Comparison of ENCODE assay signal across 1 cellular context in genomic region chr16:77213542-77214108, GRCh38.
TF ChIP-seq lines count a peak whose summit lies in the region.

No MANE protein-coding gene starts in this region.

TF ChIP-seq in H1, 55 proteins besides CTCF, POLR2A, EP300 and RAD21 (continued from another document):
- TF ChIP-seq CHD7 (IDR thresholded peaks at IDR 0.05; ENCODE audit: insufficient replicate concordance, low read length): no peak
- TF ChIP-seq SIRT6 (IDR thresholded peaks at IDR 0.05; ENCODE audit: low read length): no peak
- TF ChIP-seq POLR2AphosphoS5 (IDR thresholded peaks at IDR 0.05; ENCODE audit: low read depth, low read length): no peak
- TF ChIP-seq POU5F1 (IDR thresholded peaks at IDR 0.05; ENCODE audit: low read depth, low read length): no peak
- no peak for TF ChIP-seq HDAC6 (IDR thresholded peaks at IDR 0.05; ENCODE audit: low read depth, low read length)
- TF ChIP-seq SAP30 (IDR thresholded peaks at IDR 0.05; ENCODE audit: insufficient read depth, insufficient replicate concordance, low read length): no peak
- no peak for TF ChIP-seq SP4 (IDR thresholded peaks at IDR 0.05; ENCODE audit: low read length)
- no peak for TF ChIP-seq NRF1 (IDR thresholded peaks at IDR 0.05; ENCODE audit: low read depth, low read length)
- no peak for TF ChIP-seq CHD1 (IDR thresholded peaks at IDR 0.05; ENCODE audit: low read depth, low read length)
- TF ChIP-seq BRCA1 (IDR thresholded peaks at IDR 0.05; ENCODE audit: low read depth, low read length): no peak
- TF ChIP-seq CREB1 (IDR thresholded peaks at IDR 0.05): no peak
- no peak for TF ChIP-seq SIN3A (conservative IDR thresholded peaks at IDR 0.05 in 1 of 2, IDR thresholded peaks at IDR 0.05 in 1 of 2; ENCODE audit: low read depth in 1 of 2, low read length in 2 of 2)
